18 cellular contexts compared by ENCODE assay signal in the genomic region with DNA sequence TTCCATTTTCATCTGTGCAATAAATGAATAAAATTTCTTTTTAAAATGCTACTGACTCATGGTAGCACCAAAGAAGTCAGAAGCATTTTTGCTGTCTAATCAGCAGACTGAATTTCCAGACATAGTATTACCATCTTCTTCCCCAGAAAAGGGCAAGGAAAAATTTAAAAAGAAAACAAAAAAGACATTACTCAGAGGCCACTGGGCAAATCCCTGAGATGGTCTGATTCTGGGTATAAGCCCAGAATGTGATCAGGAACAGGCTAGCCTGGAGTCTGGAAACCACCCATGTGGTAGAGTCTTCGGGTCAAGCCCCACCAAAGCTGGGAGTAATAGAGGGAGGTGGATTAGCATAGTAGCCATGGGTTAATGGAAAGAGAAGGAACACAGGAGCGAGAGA.
"Had no signal": no experiment of that assay in that cellular context is flagged by ENCODE, and none has a peak within 500 bp of the region (broad histone marks: within the 10 kb centered on the region; RNA-seq: fewer than 3 reads in every experiment).

No MANE protein-coding gene starts in this region.

- H3K4me1 ChIP-seq: foreskin keratinocyte, lower lobe of right lung, sigmoid colon, testis had no signal

- H3K9me3 ChIP-seq: esophagus squamous epithelium, lower lobe of right lung, neutrophil, sigmoid colon, stomach, testis had no signal

- H3K27me3 ChIP-seq: esophagus squamous epithelium, foreskin keratinocyte, neutrophil, sigmoid colon, stomach, testis had no signal

- FAIRE-seq: keratinocyte had no signal

- ATAC-seq: activated CD8-positive, alpha-beta T cell treated with anti-CD3 and anti-CD28 coated beads, Interleukin-2, amount 10 ng/mL, durations not matched to agents 7 days and 5 days; effector memory CD8-positive, alpha-beta T cell; foreskin keratinocyte; lower lobe of right lung; natural killer cell treated with Interleukin-12 subunit alpha and Interleukin-12 subunit beta and Interleukin-15 and Interleukin-18, amount 100 ng/mL, for 72 hours; stimulated activated effector memory CD8-positive, alpha-beta T cell treated with anti-CD3 and anti-CD28 coated beads, Interleukin-12 subunit alpha, Interleukin-12 subunit beta, amount 100 ng/mL, for 72 hours had no signal

- H3K27ac ChIP-seq: cardiac muscle cell, esophagus squamous epithelium, foreskin keratinocyte, lower lobe of right lung, neutrophil, sigmoid colon, stomach, testis had no signal

- DNase-seq: activated CD4-positive, alpha-beta T cell treated with anti-CD3 and anti-CD28 coated beads, Interleukin-2, amount 10 ng/mL, durations not matched to agents 7 days and 5 days; activated CD8-positive, alpha-beta T cell treated with anti-CD3 and anti-CD28 coated beads, Interleukin-2, amount 10 ng/mL, durations not matched to agents 7 days and 5 days; activated naive CD4-positive, alpha-beta T cell treated with anti-CD3 and anti-CD28 coated beads, Interleukin-2, amount 10 ng/mL, durations not matched to agents 7 days and 5 days; activated T-cell treated with anti-CD3 and anti-CD28 coated beads, Interleukin-2, amount 50 U/mL, for 24 hours; effector memory CD8-positive, alpha-beta T cell; esophagus squamous epithelium; foreskin keratinocyte; hypothalamus; lower lobe of right lung; sigmoid colon; stimulated activated CD4-positive, alpha-beta T cell treated with anti-CD3 and anti-CD28 coated beads, Interleukin-4, amount 100 ng/mL, for 24 hours; stomach had no signal

- H3K4me3 ChIP-seq: cardiac muscle cell, esophagus squamous epithelium, lower lobe of right lung, sigmoid colon, stomach had no signal

- H3K36me3 ChIP-seq: cardiac muscle cell, esophagus squamous epithelium, lower lobe of right lung, neutrophil, sigmoid colon, stomach had no signal
